24 cellular contexts compared by ENCODE assay signal in genomic region chr7:31120800-31121513, GRCh38.
"Had no signal": no experiment of that assay in that cellular context is flagged by ENCODE, and none has a peak within 500 bp of the region (broad histone marks: within the 10 kb centered on the region; RNA-seq: fewer than 3 reads in every experiment).

No MANE protein-coding gene starts in this region.

- H3K27me3 Mint-ChIP-seq: brain had no signal

- H3K4me3 ChIP-seq: hepatocyte, neural progenitor cell, psoas muscle, right atrium auricular region had no signal

- H3K4me3 Mint-ChIP-seq: activated CD4-positive, alpha-beta T cell treated with anti-CD3 and anti-CD28 coated beads, Interleukin-2, amount 10 ng/mL, durations not matched to agents 7 days and 5 days; activated naive CD4-positive, alpha-beta T cell treated with anti-CD3 and anti-CD28 coated beads, Interleukin-2, amount 50 U/mL, for 24 hours; activated T-helper 1 cell treated with anti-CD3 and anti-CD28 coated beads, Interleukin-12 subunit alpha, Interleukin-12 subunit beta, Interleukin-2, Interleukin-4 antibody, amounts not matched to agents 30 ng/mL and 10 ng/mL and 1 ng/mL, durations not matched to agents 14 hours and 24 hours and 36 hours; brain; dendritic cell treated with granulocyte-macrophage colony-stimulating factor and Interleukin-4, amounts not matched to agents 40 ng/mL and 50 ng/mL, for 4 days; immature natural killer cell had no signal

- H3K9me3 Mint-ChIP-seq: activated CD4-positive, alpha-beta T cell treated with anti-CD3 and anti-CD28 coated beads, Interleukin-2, amount 10 ng/mL, durations not matched to agents 7 days and 5 days; activated naive CD4-positive, alpha-beta T cell treated with anti-CD3 and anti-CD28 coated beads, Interleukin-2, amount 50 U/mL, for 24 hours; activated T-helper 1 cell treated with anti-CD3 and anti-CD28 coated beads, Interleukin-12 subunit alpha, Interleukin-12 subunit beta, Interleukin-2, Interleukin-4 antibody, amounts not matched to agents 30 ng/mL and 10 ng/mL and 1 ng/mL, durations not matched to agents 14 hours and 24 hours and 36 hours; brain; dendritic cell treated with granulocyte-macrophage colony-stimulating factor and Interleukin-4, amounts not matched to agents 40 ng/mL and 50 ng/mL, for 4 days; immature natural killer cell; neural progenitor cell had no signal

- H3K36me3 ChIP-seq: neural progenitor cell, right atrium auricular region had no signal

- H3K36me3 Mint-ChIP-seq: activated naive CD4-positive, alpha-beta T cell treated with anti-CD3 and anti-CD28 coated beads, Interleukin-2, amount 50 U/mL, for 24 hours; brain; immature natural killer cell; neural progenitor cell had no signal

- ATAC-seq: activated CD4-positive, CD25-positive, alpha-beta regulatory T cell treated with anti-CD3 and anti-CD28 coated beads, Interleukin-2, amount 50 U/mL, for 24 hours; left ventricle myocardium superior; psoas muscle; SK-N-SH treated with all-trans-retinoic acid at 6 μM for 48 hours had no signal

- H3K27me3 ChIP-seq: right atrium auricular region had no signal

- H3K27ac ChIP-seq: hepatocyte, neural progenitor cell, psoas muscle, right atrium auricular region, VCaP had no signal

- H3K4me1 Mint-ChIP-seq: activated CD4-positive, alpha-beta T cell treated with anti-CD3 and anti-CD28 coated beads, Interleukin-2, amount 10 ng/mL, durations not matched to agents 7 days and 5 days; activated naive CD4-positive, alpha-beta T cell treated with anti-CD3 and anti-CD28 coated beads, Interleukin-2, amount 50 U/mL, for 24 hours; immature natural killer cell had no signal

- H3K27ac Mint-ChIP-seq: activated CD4-positive, alpha-beta T cell treated with anti-CD3 and anti-CD28 coated beads, Interleukin-2, amount 10 ng/mL, durations not matched to agents 7 days and 5 days; activated naive CD4-positive, alpha-beta T cell treated with anti-CD3 and anti-CD28 coated beads, Interleukin-2, amount 50 U/mL, for 24 hours; activated T-helper 1 cell treated with anti-CD3 and anti-CD28 coated beads, Interleukin-12 subunit alpha, Interleukin-12 subunit beta, Interleukin-2, Interleukin-4 antibody, amounts not matched to agents 30 ng/mL and 10 ng/mL and 1 ng/mL, durations not matched to agents 14 hours and 24 hours and 36 hours; brain; dendritic cell treated with granulocyte-macrophage colony-stimulating factor and Interleukin-4, amounts not matched to agents 40 ng/mL and 50 ng/mL, for 4 days; immature natural killer cell had no signal

- H3K9me3 ChIP-seq: psoas muscle, right atrium auricular region had no signal

- H3K4me1 ChIP-seq: neural progenitor cell, psoas muscle, right atrium auricular region had no signal

- DNase-seq: activated CD4-positive, alpha-beta T cell treated with anti-CD3 and anti-CD28 coated beads, Interleukin-2, amount 10 ng/mL, durations not matched to agents 7 days and 5 days; activated gamma-delta T cell treated with Interleukin-2 at 50 U/mL for 16 hours; anterior cingulate cortex; effector memory CD4-positive, alpha-beta T cell; foreskin melanocyte; glutamatergic neuron; immature natural killer cell; kidney glomerular epithelial cell; left ventricle myocardium superior; psoas muscle; SIG-M5; stimulated activated CD4-positive, alpha-beta T cell treated with anti-CD3 and anti-CD28 coated beads, Interleukin-12 subunit alpha, Interleukin-12 subunit beta, amount 100 ng/mL, for 4 hours; stimulated activated CD4-positive, alpha-beta T cell treated with anti-CD3 and anti-CD28 coated beads, Interleukin-4, amount 100 ng/mL, for 4 hours; trophoblast cell had no signal
